8 cellular contexts compared by ENCODE assay signal in the genomic region with DNA sequence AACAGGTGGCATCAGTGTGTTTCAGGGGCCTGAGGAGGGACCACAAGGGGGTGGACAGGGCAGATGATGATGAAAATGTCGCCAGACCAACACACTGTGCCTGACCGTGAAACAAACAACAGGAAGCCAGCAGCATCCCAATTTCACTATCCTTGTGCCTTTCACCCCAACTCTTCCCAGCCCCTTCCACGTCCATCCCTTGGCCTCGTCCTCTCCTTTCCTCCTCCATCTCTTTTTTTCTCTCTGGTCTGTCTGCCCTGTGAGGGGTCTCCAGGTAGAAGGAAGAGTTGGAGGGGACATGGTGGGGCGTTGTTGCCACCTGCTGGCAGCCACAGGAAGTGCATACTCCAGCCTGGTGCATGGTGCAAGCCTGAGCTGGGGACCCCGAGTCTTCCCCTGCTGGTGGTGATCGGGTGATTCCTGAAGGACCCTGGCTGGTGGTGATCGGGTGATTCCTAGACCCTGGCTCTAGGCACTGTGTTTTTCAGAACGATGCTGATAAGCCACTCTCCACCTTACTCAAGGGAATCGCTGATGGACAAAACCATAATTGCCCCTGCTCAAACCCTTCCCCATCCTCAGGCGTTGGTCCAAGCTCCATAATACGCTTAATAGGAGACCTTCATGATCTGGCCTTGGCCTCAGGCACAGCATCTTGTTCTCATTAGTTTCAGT. TPM values are rescaled to one million over a fixed set of nuclear protein-coding genes. Genes with fewer than 3 reads are reported as not detected.
DNase-seq lines count a peak whose midpoint lies in the region; ATAC-seq and FAIRE-seq lines count a peak whose summit lies in the region.

No MANE protein-coding gene starts in this region.

- no peak for ATAC-seq in GM18520 (IDR thresholded peaks at IDR 0.05; ENCODE audit: unreplicated experiment)

- DNase-seq in ACHN (peak; percentile 37), GM18507 (ENCODE audit: extremely low spot score, insufficient read length, low read depth) (peak; percentile 54), NCI-H345 treated with DMSO at 0.1 percent for 48 hours (lab: John Stamatoyannopoulos, UW; ENCODE audit: unreplicated experiment) (peak; percentile 46), myocyte (ENCODE audit: low read depth) (peak; percentile 57)
- peak; percentile 70 to 74 for DNase-seq in activated CD4-positive, alpha-beta T cell treated with anti-CD3 and anti-CD28 coated beads, Interleukin-2, amount 50 U/mL, for 48 hours
- DNase-seq in effector CD8-positive, alpha-beta T cell (lab: John Stamatoyannopoulos, UW), result peak; percentile 43
- peak; percentile 47 for DNase-seq in stimulated activated naive CD4-positive, alpha-beta T cell treated with Interleukin-2 at 50 U/mL for 16 hours (lab: John Stamatoyannopoulos, UW)

- FAIRE-seq in GM18507 (lab: Jason Lieb, UNC), result peak; percentile 81

- in situ Hi-C loops in ACHN (cut with HindIII; ENCODE audit: low pct_ligation_motif_present, low pct_unique_long_range_greater_than_20kb, low sequenced_read_pairs), result no loop called here

RNA-seq across cellular contexts. Expression of gene NSD1, which starts 21.7 kb away (rescaled TPM):
- 37.0 and 39.6 TPM in 2 replicates for total RNA-seq in myocyte
- 15.1 TPM for polyA plus RNA-seq in myocyte (2012)

RNA-seq across cellular contexts. Expression of gene FGFR4, which starts 25.1 kb away (rescaled TPM):
- total RNA-seq in myocyte, result 128 and 222 TPM in 2 replicates
- polyA plus RNA-seq in myocyte (2012), result 27.8 TPM
